Comparison of ENCODE assay signal across 17 cellular contexts in the genomic region with DNA sequence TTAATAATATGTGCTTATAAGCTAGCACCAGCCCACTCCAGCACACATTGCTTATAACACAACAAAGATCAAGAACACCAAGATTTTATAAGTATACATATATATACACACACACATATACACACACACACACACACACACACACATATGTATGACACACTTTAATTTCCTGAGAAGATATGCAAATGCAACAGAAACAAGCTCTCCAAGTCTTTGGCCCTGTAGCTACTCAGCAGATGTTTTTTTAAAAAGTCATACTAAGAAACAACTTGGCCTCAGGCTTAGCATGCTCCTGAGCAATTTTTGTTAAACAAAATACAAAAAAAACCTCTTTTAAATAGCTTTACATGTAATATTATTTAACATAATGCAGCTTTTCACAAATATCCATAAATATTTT. TPM values are rescaled to one million over a fixed set of nuclear protein-coding genes. Genes with fewer than 3 reads are reported as not detected.
A peak's percentile ranks its signal among the peaks of the same experiment; 100 is the strongest.
DNase-seq lines count a peak whose midpoint lies in the region; ATAC-seq, FAIRE-seq and TF ChIP-seq lines count a peak whose summit lies in the region.
"Had no signal": no experiment of that assay in that cellular context is flagged by ENCODE, and none has a peak within 500 bp of the region (broad histone marks: within the 10 kb centered on the region; RNA-seq: fewer than 3 reads in every experiment).

No MANE protein-coding gene starts in this region.

- TF ChIP-seq CTCF in fibroblast of the aortic adventitia (IDR thresholded peaks at IDR 0.05; ENCODE audit: insufficient read depth, low read length): no peak

- peak; percentile 31 for DNase-seq in adipocyte (ENCODE audit: low read depth)
- DNase-seq in fibroblast of the aortic adventitia (ENCODE audit: low read depth): peak; percentile 19
- no peak for DNase-seq in NCI-H526 (lab: John Stamatoyannopoulos, UW)
- DNase-seq in LoVo (ENCODE audit: low spot score): no peak
- DNase-seq in SW480 (ENCODE audit: low spot score): no peak
- DNase-seq: C1 segment of cervical spinal cord; Calu3; CD4-positive, alpha-beta T cell; DMS 273 treated with DMSO at 0.1 percent for 48 hours; GF-D8 had no signal

- H3K27me3 ChIP-seq in adipocyte (replicated peaks; ENCODE audit: control insufficient read depth, insufficient read depth, low read length): no peaks in the 10 kb centered on the region

- no peaks in the 10 kb centered on the region for H3K9me3 ChIP-seq in adipocyte (ENCODE audit: control insufficient read depth, low read length)

- H3K36me3 ChIP-seq in adipocyte (ENCODE audit: control insufficient read depth, insufficient read depth, low read length, severe bottlenecking): no peaks in the 10 kb centered on the region

- no peak overlapping the region for H3K4me3 ChIP-seq in adipocyte (ENCODE audit: low read length)
- H3K4me3 ChIP-seq in fibroblast of the aortic adventitia (ENCODE audit: low read depth, low read length): no peak overlapping the region

- H3K9ac ChIP-seq in adipocyte (ENCODE audit: low read length): no peak overlapping the region

- FAIRE-seq in G401.6 (lab: Jason Lieb, UNC): peak; percentile 65
- FAIRE-seq: A204.1, HepG2, HTR-8/SVneo had no signal

- no peak for ATAC-seq in GM19035 (IDR thresholded peaks at IDR 0.05; ENCODE audit: unreplicated experiment)
- ATAC-seq: HCT116, HepG2 had no signal

- no peaks in the 10 kb centered on the region for H3K4me1 ChIP-seq in adipocyte (ENCODE audit: control insufficient read depth, insufficient read depth, low read length)

RNA-seq across cellular contexts. Expression of a gene that starts 11.1 kb away (rescaled TPM):
- 0.09 and 0.65 TPM in 2 replicates for total RNA-seq in fibroblast of the aortic adventitia (ENCODE audit: low replicate concordance)
- total RNA-seq: B cell; Calu3; CD4-positive, alpha-beta T cell; HepG2 had no signal

Comparison
In these comparisons a context has a peak if more than half of its experiments do, and no peak if none do; other contexts are left out.
1. DNase-seq: peak in adipocyte (single experiment) and fibroblast of the aortic adventitia (single experiment); none in NCI-H526 (0 of 2), LoVo (single experiment) and SW480 (single experiment).